ENCODE assay signal across 23 cellular contexts in the genomic region with DNA sequence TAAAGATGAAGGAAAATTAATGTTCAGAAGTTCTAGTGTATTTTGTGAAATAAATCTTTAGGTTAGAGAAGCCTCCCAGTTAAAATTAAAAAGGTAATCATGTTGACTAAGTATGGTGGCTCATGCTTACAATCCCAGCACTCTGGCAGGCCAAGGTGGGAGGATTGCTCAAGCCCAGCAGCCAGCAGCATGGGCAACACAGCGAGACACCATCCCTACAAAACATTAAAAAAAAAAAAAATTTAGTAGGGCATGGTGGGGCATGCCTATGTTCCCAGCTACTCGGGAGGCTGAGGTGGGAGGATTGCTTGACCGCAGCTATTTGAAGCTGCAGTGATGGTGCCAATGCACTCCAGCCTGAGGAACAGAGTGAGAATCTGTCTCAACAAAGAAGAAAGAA.
"Had no signal": no experiment of that assay in that cellular context is flagged by ENCODE, and none has a peak within 500 bp of the region (broad histone marks: within the 10 kb centered on the region; RNA-seq: fewer than 3 reads in every experiment).

No MANE protein-coding gene starts in this region.

- H3K9me3 ChIP-seq: gastrocnemius medialis, left lung, pancreas, right lobe of liver, suprapubic skin, upper lobe of left lung had no signal

- H3K9me3 Mint-ChIP-seq: activated CD4-positive, alpha-beta memory T cell treated with anti-CD3 and anti-CD28 coated beads, Interleukin-2, amount 10 ng/mL, durations not matched to agents 7 days and 5 days; activated T-cell treated with anti-CD3 and anti-CD28 coated beads, Interleukin-2, amount 50 U/mL, for 4 hours; stimulated activated naive CD8-positive, alpha-beta T cell treated with anti-CD3 and anti-CD28 coated beads, Interleukin-15, Interleukin-2, amounts not matched to agents 100 ng/mL and 50 ng/mL, for 24 hours had no signal

- DNase-seq: activated CD4-positive, alpha-beta memory T cell treated with anti-CD3 and anti-CD28 coated beads, Interleukin-2, amount 10 ng/mL, durations not matched to agents 7 days and 5 days; activated CD4-positive, alpha-beta T cell treated with anti-CD3 and anti-CD28 coated beads for 48 hours; activated CD4-positive, CD25-positive, alpha-beta regulatory T cell; activated effector memory CD4-positive, alpha-beta T cell treated with Interleukin-2 at 50 U/mL for 16 hours; activated T-cell treated with anti-CD3 and anti-CD28 coated beads, Interleukin-2, amount 50 U/mL, for 4 hours; caudate nucleus; dorsolateral prefrontal cortex; erythroblast; gastrocnemius medialis; head of caudate nucleus; kidney; left lung; pancreas; right lobe of liver; small intestine; stimulated activated CD4-positive, alpha-beta T cell treated with anti-CD3 and anti-CD28 coated beads, Interleukin-15, amount 100 ng/mL, for 24 hours; stimulated activated CD4-positive, alpha-beta T cell treated with anti-CD3 and anti-CD28 coated beads, Interleukin-2, amount 100 ng/mL, for 48 hours; T-helper 1 cell; T-helper 9 cell; upper lobe of left lung had no signal

- H3K27me3 Mint-ChIP-seq: activated CD4-positive, alpha-beta memory T cell treated with anti-CD3 and anti-CD28 coated beads, Interleukin-2, amount 10 ng/mL, durations not matched to agents 7 days and 5 days; activated naive CD8-positive, alpha-beta T cell; stimulated activated naive CD8-positive, alpha-beta T cell treated with anti-CD3 and anti-CD28 coated beads, Interleukin-15, Interleukin-2, amounts not matched to agents 100 ng/mL and 50 ng/mL, for 24 hours had no signal

- H3K27ac ChIP-seq: gastrocnemius medialis, left lung, pancreas, right lobe of liver, suprapubic skin, upper lobe of left lung had no signal

- H3K4me1 ChIP-seq: left lung, right lobe of liver, suprapubic skin had no signal

- H3K4me3 ChIP-seq: dorsolateral prefrontal cortex, gastrocnemius medialis, left lung, pancreas, right lobe of liver, suprapubic skin, upper lobe of left lung had no signal

- ATAC-seq: activated T-cell treated with anti-CD3 and anti-CD28 coated beads, Interleukin-2, amount 50 U/mL, for 4 hours; gastrocnemius medialis; left lung; pancreas; right lobe of liver had no signal

- H3K4me3 Mint-ChIP-seq: activated CD4-positive, alpha-beta memory T cell treated with anti-CD3 and anti-CD28 coated beads, Interleukin-2, amount 10 ng/mL, durations not matched to agents 7 days and 5 days; activated naive CD8-positive, alpha-beta T cell; activated T-cell treated with anti-CD3 and anti-CD28 coated beads, Interleukin-2, amount 50 U/mL, for 4 hours; stimulated activated naive CD8-positive, alpha-beta T cell treated with anti-CD3 and anti-CD28 coated beads, Interleukin-15, Interleukin-2, amounts not matched to agents 100 ng/mL and 50 ng/mL, for 24 hours had no signal

- H3K27ac Mint-ChIP-seq: activated CD4-positive, alpha-beta memory T cell treated with anti-CD3 and anti-CD28 coated beads, Interleukin-2, amount 10 ng/mL, durations not matched to agents 7 days and 5 days; activated naive CD8-positive, alpha-beta T cell had no signal

- H3K27me3 ChIP-seq: dorsolateral prefrontal cortex, gastrocnemius medialis, left lung, pancreas, right lobe of liver, suprapubic skin, upper lobe of left lung had no signal
